Comparison of ENCODE assay signal across 8 cellular contexts in the genomic region with DNA sequence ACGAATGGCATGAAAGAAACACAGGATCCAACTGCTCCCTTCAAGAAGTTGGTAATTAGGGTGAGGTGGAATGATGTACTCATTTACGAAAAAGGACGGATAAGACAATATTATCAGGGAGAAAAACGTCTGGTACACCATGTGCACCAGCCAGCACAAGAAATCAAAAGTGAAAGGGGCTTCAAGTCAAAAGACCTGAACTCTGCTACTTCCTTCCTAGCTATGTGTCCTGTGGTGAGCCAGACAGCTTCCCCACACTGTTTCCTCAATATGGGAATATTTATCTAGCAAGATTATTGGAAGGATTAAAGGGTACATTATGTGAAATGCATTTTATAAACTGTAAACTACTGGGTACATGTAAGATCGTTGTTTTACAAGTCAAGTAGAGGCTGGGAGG. TPM values are rescaled to one million over a fixed set of nuclear protein-coding genes. Genes with fewer than 3 reads are reported as not detected.
DNase-seq lines count a peak whose midpoint lies in the region; ATAC-seq lines count a peak whose summit lies in the region.

No MANE protein-coding gene starts in this region.

- no peaks in the 10 kb centered on the region for H3K9me3 Mint-ChIP-seq in T-cell

- POLR2A ChIA-PET in T-cell (lab: Charles Lee), result interaction anchor here in 1 of 2 donors (1.1 kb wide), 1 partner anchor 14 kb away, joined by 6 read pairs; no protein-coding TSS in a partner anchor

- no peaks in the 10 kb centered on the region for H3K27me3 ChIP-seq in mucosa of stomach (ENCODE audit: control insufficient read depth, insufficient read depth, low read length)

- H3K36me3 Mint-ChIP-seq in T-cell, result peaks cover 13% of the 10 kb centered on the region

- DNase-seq in T-cell (peak in 2 of 34 experiments; percentile 5 to 20), HT-29 (ENCODE audit: low spot score) (no peak), inferior parietal cortex (ENCODE audit: extremely low spot score) (no peak)
- DNase-seq in activated CD4-positive, CD25-positive, alpha-beta regulatory T cell treated with anti-CD3 and anti-CD28 coated beads, Interleukin-2, amount 50 U/mL, for 72 hours, result no peak

- H3K4me1 ChIP-seq in mucosa of stomach (ENCODE audit: control insufficient read depth, insufficient read depth, low read length), result peaks cover 38% of the 10 kb centered on the region

- H3K9me3 ChIP-seq in mucosa of stomach (ENCODE audit: control insufficient read depth, low read length), result no peaks in the 10 kb centered on the region

- peak overlapping the region; percentile 10 for H3K9ac ChIP-seq in mucosa of stomach (ENCODE audit: low read length)

- H3K27me3 Mint-ChIP-seq in T-cell, result no peaks in the 10 kb centered on the region

- H3K4me1 Mint-ChIP-seq in T-cell, result peaks cover 71 to 78% (median 74%) of the 10 kb centered on the region in 3 donors

- CTCF ChIA-PET in T-cell (lab: Charles Lee), result interaction anchor here (1.0 to 2.5 kb wide), 5 partner anchors 9 to 21 kb away, joined by 3 to 7 read pairs (median 4); no protein-coding TSS in a partner anchor

- H3K27ac Mint-ChIP-seq in T-cell, result peak overlapping the region; percentile 92 to 97

- H3K36me3 ChIP-seq in mucosa of stomach (ENCODE audit: control insufficient read depth, insufficient read depth, low read length), result no peaks in the 10 kb centered on the region

- peak overlapping the region; percentile 80 to 86 (median 81) for H3K4me3 Mint-ChIP-seq in T-cell

- H3K4me3 ChIP-seq in mucosa of stomach (ENCODE audit: low read length), result no peak overlapping the region

- peak; percentile 41 for ATAC-seq in GM18502 (IDR thresholded peaks at IDR 0.05; ENCODE audit: poor library complexity, unreplicated experiment)
- peak; percentile 46 for ATAC-seq in GM21526 (IDR thresholded peaks at IDR 0.05; ENCODE audit: low FRiP score, unreplicated experiment)
- peak; percentile 65 to 76 (median 73) for ATAC-seq in T-cell (replicated peaks in 1 of 4)
- ATAC-seq in HG02884 (IDR thresholded peaks at IDR 0.05; ENCODE audit: unreplicated experiment), result no peak

RNA-seq across cellular contexts. Expression of a gene that starts 33.9 kb away (rescaled TPM):
- 10 to 100 TPM; 29.7 to 47.2 (median 35.2) TPM for total RNA-seq in T-cell
- 0.63 and 1.4 TPM in 2 replicates for total RNA-seq in HT-29 (2014; rRNA removed; shearing (Covaris generic))

RNA-seq across cellular contexts. Expression of a gene that starts 59.0 kb away (rescaled TPM):
- total RNA-seq in T-cell, result 100 to 1,000 TPM in 3 of 5 donors, 10 to 100 TPM in 2; 88.9 to 133 (median 108) TPM
- total RNA-seq in HT-29 (2014; rRNA removed; shearing (Covaris generic)), result 38.6 and 52.6 TPM in 2 replicates

Comparison
In these comparisons a context has a peak if more than half of its experiments do, and no peak if none do; other contexts are left out.
1. RNA of a gene that starts 33.9 kb away (total RNA-seq): 29.7 to 47.2 TPM in T-cell; 0.63 to 1.4 TPM in HT-29; every median in the first group is over 10 times any median in the second.